ENCODE assay signal across 8 cellular contexts in the genomic region with DNA sequence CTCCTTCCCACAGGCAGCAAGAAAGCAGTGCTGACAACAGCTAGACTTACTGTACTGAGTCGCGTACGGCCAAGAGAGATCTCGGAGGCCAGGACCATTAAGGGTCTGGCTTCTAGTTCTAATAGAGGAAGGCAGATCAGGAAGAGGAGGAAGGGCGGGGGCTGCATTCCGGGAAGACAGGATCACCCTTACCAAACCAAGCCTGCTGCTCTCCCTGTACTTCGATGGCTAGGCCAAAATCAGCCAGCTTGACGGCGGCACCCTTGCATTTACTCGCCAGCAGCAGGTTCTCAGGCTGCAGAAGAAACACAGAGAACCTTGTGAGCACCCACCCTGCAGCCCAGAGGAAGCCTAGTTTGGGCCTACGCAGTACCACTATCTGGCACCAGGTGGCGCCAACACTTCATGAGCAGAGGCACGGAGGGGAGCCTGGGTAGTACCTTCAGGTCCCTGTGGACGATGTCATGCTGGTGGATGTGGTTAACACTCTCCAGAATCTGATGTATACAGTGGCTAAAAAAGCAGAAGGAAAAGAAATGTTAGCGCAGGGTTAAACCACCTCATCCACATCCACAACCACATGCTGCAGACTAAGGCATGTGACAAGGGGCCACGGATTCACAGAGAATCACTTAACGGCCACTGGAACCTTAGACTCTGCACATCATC. TPM values are rescaled to one million over a fixed set of nuclear protein-coding genes. Genes with fewer than 3 reads are reported as not detected.
DNase-seq lines count a peak whose midpoint lies in the region; ATAC-seq and TF ChIP-seq lines count a peak whose summit lies in the region.

No MANE protein-coding gene starts in this region.

- H3K27me3 Mint-ChIP-seq in activated CD4-positive, alpha-beta memory T cell treated with anti-CD3 and anti-CD28 coated beads for 36 hours = no peaks in the 10 kb centered on the region

- CTCF ChIA-PET in activated CD4-positive, alpha-beta memory T cell treated with anti-CD3 and anti-CD28 coated beads for 36 hours (lab: Charles Lee) = interaction anchor here (0.7 to 11.8 kb wide), 14 partner anchors 8 to 109 kb away, joined by 3 to 486 read pairs (median 4); a partner anchor contains a TSS

- TF ChIP-seq CTCF in BE2C (IDR thresholded peaks at IDR 0.05; ENCODE audit: low read depth, low read length) = peak; percentile 99

- H3K4me3 ChIP-seq in BE2C (ENCODE audit: low read depth, low read length) = no peak overlapping the region

- intact Hi-C loops in activated CD4-positive, alpha-beta memory T cell treated with anti-CD3 and anti-CD28 coated beads for 36 hours (cut with micrococcal nuclease) = loop anchor here (1.0 kb wide), 5 partner anchors 8 to 91 kb away; no protein-coding TSS in a partner anchor

- no peaks in the 10 kb centered on the region for H3K27me3 ChIP-seq in BE2C

- POLR2A ChIA-PET in activated CD4-positive, alpha-beta memory T cell treated with anti-CD3 and anti-CD28 coated beads for 36 hours (lab: Charles Lee) = interaction anchor here (0.8 to 1.5 kb wide), 2 partner anchors 27 to 30 kb away, joined by 4 read pairs; no protein-coding TSS in a partner anchor

- H3K4me1 ChIP-seq in BE2C = 0 out of 2 replicates have a peak, but pooled peaks cover 2% of the 10 kb centered on the region

- peaks cover 11% of the 10 kb centered on the region for H3K4me1 Mint-ChIP-seq in activated CD4-positive, alpha-beta memory T cell treated with anti-CD3 and anti-CD28 coated beads for 36 hours (ENCODE audit: low read depth)

- peak; percentile 85 for ATAC-seq in GM19023 (IDR thresholded peaks at IDR 0.05; ENCODE audit: unreplicated experiment)
- ATAC-seq in HG03280 (IDR thresholded peaks at IDR 0.05; ENCODE audit: unreplicated experiment) = peak; percentile 94

- DNase-seq in BE2C = peak; percentile 79
- peak; percentile 64 for DNase-seq in NCI-H774 (lab: John Stamatoyannopoulos, UW)
- DNase-seq in activated CD4-positive, alpha-beta memory T cell treated with anti-CD3 and anti-CD28 coated beads for 36 hours = peak; percentile 94
- DNase-seq in dermis microvascular lymphatic vessel endothelial cell (ENCODE audit: low read depth in 2 of 2) = peak; percentile 56 to 77
- peak; percentile 81 to 87 for DNase-seq in lung microvascular endothelial cell (ENCODE audit: low read depth in 2 of 2)
- peak; percentile 86 for DNase-seq in stimulated activated CD8-positive, alpha-beta memory T cell treated with anti-CD3 and anti-CD28 coated beads, Interleukin-12 subunit alpha, Interleukin-12 subunit beta, amount 100 ng/mL, for 1 hour (ENCODE audit: low read depth)

- peaks cover 27% of the 10 kb centered on the region for H3K36me3 ChIP-seq in BE2C

- peak overlapping the region; percentile 23 for H3K4me3 Mint-ChIP-seq in activated CD4-positive, alpha-beta memory T cell treated with anti-CD3 and anti-CD28 coated beads for 36 hours

- peaks cover 18% of the 10 kb centered on the region for H3K36me3 Mint-ChIP-seq in activated CD4-positive, alpha-beta memory T cell treated with anti-CD3 and anti-CD28 coated beads for 36 hours

- H3K9me3 Mint-ChIP-seq in activated CD4-positive, alpha-beta memory T cell treated with anti-CD3 and anti-CD28 coated beads for 36 hours = no peaks in the 10 kb centered on the region

- no peaks in the 10 kb centered on the region for H3K9me3 ChIP-seq in BE2C

- peak overlapping the region; percentile 74 for H3K27ac Mint-ChIP-seq in activated CD4-positive, alpha-beta memory T cell treated with anti-CD3 and anti-CD28 coated beads for 36 hours

RNA-seq across cellular contexts. Expression of a gene that starts 25.4 kb away (rescaled TPM):
- polyA plus RNA-seq in BE2C (2012; ENCODE audit: insufficient read depth, insufficient read length, low read depth) = 15.9 TPM
- total RNA-seq in activated CD4-positive, alpha-beta memory T cell treated with anti-CD3 and anti-CD28 coated beads for 36 hours = 10 to 100 TPM; 20.8 to 21.5 TPM
- total RNA-seq in dermis microvascular lymphatic vessel endothelial cell (20.9 and 24.8 TPM in 2 replicates), lung microvascular endothelial cell (16.7 and 19.0 TPM in 2 replicates)

RNA-seq across cellular contexts. Expression of a gene that starts 37.6 kb away (rescaled TPM):
- polyA plus RNA-seq in BE2C (2012; ENCODE audit: insufficient read depth, insufficient read length, low read depth) = 35.6 TPM
- total RNA-seq in activated CD4-positive, alpha-beta memory T cell treated with anti-CD3 and anti-CD28 coated beads for 36 hours = 10 to 100 TPM; 57.5 to 62.1 TPM
- total RNA-seq in dermis microvascular lymphatic vessel endothelial cell (3.7 and 7.6 TPM in 2 replicates), lung microvascular endothelial cell (5.4 and 6.5 TPM in 2 replicates)
